15 cellular contexts compared by ENCODE assay signal in genomic region chr9:89391585-89391984, GRCh38.
"Had no signal": no experiment of that assay in that cellular context is flagged by ENCODE, and none has a peak within 500 bp of the region (broad histone marks: within the 10 kb centered on the region; RNA-seq: fewer than 3 reads in every experiment).

No MANE protein-coding gene starts in this region.

- H3K4me1 Mint-ChIP-seq: WTC11 had no signal

- H3K4me3 Mint-ChIP-seq: WTC11 had no signal

- H3K9me3 Mint-ChIP-seq: naive thymus-derived CD8-positive, alpha-beta T cell; WTC11 had no signal

- DNase-seq: activated CD4-positive, alpha-beta T cell treated with anti-CD3 and anti-CD28 coated beads, Interleukin-2, amount 50 U/mL, for 1 hour; activated effector memory CD4-positive, alpha-beta T cell treated with anti-CD3 and anti-CD28 coated beads, Interleukin-2, amount 50 U/mL, for 16 hours; dorsolateral prefrontal cortex; left lung; mammary epithelial cell; naive thymus-derived CD8-positive, alpha-beta T cell; nucleus accumbens; stimulated activated CD4-positive, alpha-beta T cell treated with anti-CD3 and anti-CD28 coated beads, Interleukin-2, amount 100 ng/mL, for 48 hours; stimulated activated naive CD4-positive, alpha-beta T cell; upper lobe of right lung had no signal

- H3K4me1 ChIP-seq: upper lobe of right lung had no signal

- H3K9me3 ChIP-seq: left lung, right atrium auricular region, thoracic aorta, upper lobe of right lung had no signal

- H3K27ac ChIP-seq: hepatocyte, left lung, right atrium auricular region, thoracic aorta, upper lobe of right lung had no signal

- H3K27me3 ChIP-seq: dorsolateral prefrontal cortex, hepatocyte, left lung, right atrium auricular region, upper lobe of right lung had no signal

- H3K27me3 Mint-ChIP-seq: naive thymus-derived CD8-positive, alpha-beta T cell had no signal

- ATAC-seq: esophagus mucosa; left lung; naive thymus-derived CD8-positive, alpha-beta T cell; upper lobe of right lung; WTC11 had no signal

- H3K4me3 ChIP-seq: dorsolateral prefrontal cortex, hepatocyte, left lung, right atrium auricular region, thoracic aorta, upper lobe of right lung had no signal
